Comparison of ENCODE assay signal across 8 cellular contexts in the genomic region with DNA sequence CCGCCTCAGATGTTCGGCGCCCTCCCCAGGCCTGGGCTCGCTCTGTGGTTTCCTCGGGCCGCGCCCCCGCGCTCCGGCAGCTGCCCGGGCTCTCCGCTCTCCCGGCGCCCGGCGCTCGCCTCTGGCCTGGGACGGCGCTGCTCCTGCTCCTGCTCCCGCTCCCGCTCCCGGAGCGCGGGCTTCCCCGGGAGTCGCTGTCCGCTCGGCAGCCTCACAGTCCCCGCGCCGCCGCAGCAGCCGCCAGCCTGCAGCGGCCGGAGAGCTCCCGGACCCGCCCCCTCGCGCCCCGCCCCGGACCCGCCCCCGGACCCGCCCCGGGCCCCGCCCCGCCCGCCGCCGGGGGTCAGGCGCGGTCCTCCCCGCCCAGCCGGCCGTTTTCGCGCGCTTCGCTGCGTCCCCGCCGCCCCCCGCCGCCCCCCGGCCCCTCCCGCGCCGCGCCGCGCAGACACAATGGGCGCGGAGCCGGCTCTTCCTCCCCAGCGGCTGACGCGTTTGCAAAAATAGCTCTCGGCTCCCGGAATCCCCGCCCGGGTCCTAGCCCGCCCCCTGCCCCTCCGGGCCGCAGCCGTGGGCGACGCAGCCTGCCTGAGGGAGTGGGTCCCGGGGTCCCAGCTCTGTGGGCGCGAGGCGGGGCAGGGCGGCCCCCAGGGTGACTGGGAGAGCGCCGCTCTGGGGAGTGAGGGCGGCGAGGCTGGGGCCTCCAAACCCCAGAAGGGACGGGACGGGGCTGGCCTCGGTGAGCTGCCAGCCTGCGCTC. TPM values are rescaled to one million over a fixed set of nuclear protein-coding genes. Genes with fewer than 3 reads are reported as not detected.
DNase-seq lines count a peak whose midpoint lies in the region; TF ChIP-seq lines count a peak whose summit lies in the region.

Gene ARL4C, minus strand, starts transcription at position 247 of the 757 bp plus-strand sequence. CDS start 495 bp downstream, outside the sequence.

- peaks cover 25% of the 10 kb centered on the region for H3K36me3 Mint-ChIP-seq in chondrocyte (ENCODE audit: low read depth)

- DNase-seq in HFF-Myc (ENCODE audit: extremely low read depth, low read depth): no peak
- peak; percentile 51 for DNase-seq in NCI-H1105 treated with DMSO at 0.1 percent for 48 hours (lab: John Stamatoyannopoulos, UW)
- peak; percentile 57 for DNase-seq in activated CD4-positive, CD25-positive, alpha-beta regulatory T cell treated with anti-CD3 and anti-CD28 coated beads, Interleukin-2, amount 50 U/mL, for 72 hours
- DNase-seq in chondrocyte (ENCODE audit: low spot score): no peak
- peak; percentile 61 for DNase-seq in kidney glomerular epithelial cell (lab: John Stamatoyannopoulos, UW)
- DNase-seq in stimulated activated CD4-positive, alpha-beta T cell treated with anti-CD3 and anti-CD28 coated beads, Interleukin-1b, Interleukin-23, amount 100 ng/mL, for 4 hours (ENCODE audit: low read depth in 2 of 2): peak; percentile 36 to 51
- DNase-seq in KG1 (lab: John Stamatoyannopoulos, UW): no peak

- H3K4me3 Mint-ChIP-seq in chondrocyte (ENCODE audit: unreplicated experiment): peak within 1 kb of the TSS; percentile 97

- TF ChIP-seq CTCF in GM12875 (IDR thresholded peaks at IDR 0.05; ENCODE audit: borderline replicate concordance, insufficient read depth, low read depth, low read length): 0 out of 2 replicates have a peak, but pooled peaks have one; percentile 0
- no peak for TF ChIP-seq CTCF in HFF-Myc (IDR thresholded peaks at IDR 0.05; ENCODE audit: low read depth, low read length, missing control alignments)
- no peak for TF ChIP-seq CTCF in chondrocyte (IDR thresholded peaks at IDR 0.05)

- H3K9me3 Mint-ChIP-seq in chondrocyte (ENCODE audit: low read depth): no peaks in the 10 kb centered on the region

- peak within 1 kb of the TSS; percentile 63 for H3K4me3 ChIP-seq in GM12875 (ENCODE audit: low read depth, low read length)
- H3K4me3 ChIP-seq in HFF-Myc (replicated peaks; ENCODE audit: low read depth, low read length): peak within 1 kb of the TSS; percentile 46

- peak within 1 kb of the TSS; percentile 86 for H3K27ac Mint-ChIP-seq in chondrocyte (ENCODE audit: unreplicated experiment)

- H3K4me1 Mint-ChIP-seq in chondrocyte (ENCODE audit: low read depth): peaks cover 33% of the 10 kb centered on the region

- H3K27me3 Mint-ChIP-seq in chondrocyte (ENCODE audit: low read depth): no peaks in the 10 kb centered on the region

RNA-seq across cellular contexts. Expression of gene ARL4C, which starts in this region (rescaled TPM):
- total RNA-seq in chondrocyte: 16.4 to 129 TPM (median 127 TPM) in 3 replicates

Comparison
In these comparisons a context has a peak if more than half of its experiments do, and no peak if none do; other contexts are left out.
1. DNase-seq: peak in NCI-H1105 treated with DMSO at 0.1 percent for 48 hours (single experiment), activated CD4-positive, CD25-positive, alpha-beta regulatory T cell treated with anti-CD3 and anti-CD28 coated beads, Interleukin-2, amount 50 U/mL, for 72 hours (single experiment), kidney glomerular epithelial cell (single experiment) and stimulated activated CD4-positive, alpha-beta T cell treated with anti-CD3 and anti-CD28 coated beads, Interleukin-1b, Interleukin-23, amount 100 ng/mL, for 4 hours (2 of 2); none in HFF-Myc (single experiment), chondrocyte (single experiment) and KG1 (single experiment).